In the genomic region with DNA sequence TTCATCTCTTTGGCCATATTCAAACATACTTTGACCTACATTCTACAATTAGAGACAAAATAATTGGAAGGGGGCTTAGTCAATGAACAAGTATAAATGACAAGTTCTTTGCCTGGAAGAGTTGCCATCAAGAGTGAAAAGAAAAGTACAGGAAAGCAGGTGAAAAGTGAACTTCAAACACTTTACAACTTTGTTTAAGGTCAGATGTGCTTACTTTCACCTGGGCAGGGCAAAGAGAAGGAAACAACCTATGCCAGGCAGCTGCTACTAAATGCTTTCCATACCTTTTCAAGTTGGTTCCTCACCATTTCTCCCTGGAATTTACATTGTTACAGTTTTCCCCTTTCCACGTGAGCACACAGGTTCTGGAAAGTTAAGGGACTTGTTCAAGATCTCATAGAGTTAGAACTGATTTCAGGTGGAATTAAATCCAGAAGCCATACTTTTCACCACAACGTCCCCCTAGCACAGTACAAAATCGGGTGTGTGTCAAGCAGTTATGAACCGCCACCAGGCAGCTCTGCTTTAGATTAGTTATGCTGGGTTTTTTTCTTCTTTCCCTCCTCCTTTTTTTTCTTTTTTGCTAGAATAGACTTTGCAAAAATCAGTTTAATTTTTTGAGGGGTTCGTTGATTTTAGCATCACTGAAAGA, we compare ENCODE assay signal across 17 cellular contexts. TPM values are rescaled to one million over a fixed set of nuclear protein-coding genes. Genes with fewer than 3 reads are reported as not detected.
DNase-seq lines count a peak whose midpoint lies in the region; ATAC-seq, FAIRE-seq and TF ChIP-seq lines count a peak whose summit lies in the region.
"Had no signal": no experiment of that assay in that cellular context is flagged by ENCODE, and none has a peak within 500 bp of the region (broad histone marks: within the 10 kb centered on the region; RNA-seq: fewer than 3 reads in every experiment).

No MANE protein-coding gene starts in this region.

- CTCF ChIA-PET in OCI-LY7 (lab: Charles Lee; ENCODE audit: unreplicated experiment), result no interaction called here

- H3K4me2 ChIP-seq in astrocyte (ENCODE audit: low read length) (no peak overlapping the region), smooth muscle cell (peak overlapping the region; percentile 67), OCI-LY7 (ENCODE audit: low read length) (no peak overlapping the region)

- H3K9me3 Mint-ChIP-seq in HFFc6 (peaks cover 2% of the 10 kb centered on the region), astrocyte (ENCODE audit: unreplicated experiment) (peaks cover 4% of the 10 kb centered on the region)
- peaks cover under 1 to 2% of the 10 kb centered on the region in 2 donors for H3K9me3 Mint-ChIP-seq in stimulated activated naive B cell treated with anti-CD40 and anti-IgM and Interleukin-4, amounts not matched to agents 10 μg/mL and 1 μg/mL and 100 μg/mL, for 72 hours

- H2AFZ ChIP-seq in astrocyte (ENCODE audit: low read depth, low read length), result no peak overlapping the region
- peak overlapping the region; percentile 11 for H2AFZ ChIP-seq in smooth muscle cell (ENCODE audit: low read depth)
- no peak overlapping the region for H2AFZ ChIP-seq in OCI-LY7 (ENCODE audit: low read length)

- H3K4me1 ChIP-seq in astrocyte (ENCODE audit: insufficient read depth, low read length), result no peaks in the 10 kb centered on the region
- H3K4me1 ChIP-seq in lower lobe of right lung, result no peaks in the 10 kb centered on the region
- no peaks in the 10 kb centered on the region for H3K4me1 ChIP-seq in smooth muscle cell (ENCODE audit: low read depth)
- H3K4me1 ChIP-seq in OCI-LY7 (ENCODE audit: insufficient read depth, low read length, poor library complexity, severe bottlenecking), result no peaks in the 10 kb centered on the region

- no peak for FAIRE-seq in astrocyte (lab: Jason Lieb, UNC)
- FAIRE-seq: G401.6, HepG2 had no signal

- no TSS peak for BruUV-seq in OCI-LY7 (replicated peaks; lab: Mats Ljungman, UMichigan)

- POLR2A ChIA-PET in OCI-LY7 (lab: Charles Lee), result no interaction called here

- H3K79me2 ChIP-seq in astrocyte (ENCODE audit: insufficient read depth, low read length) (no peaks in the 10 kb centered on the region), smooth muscle cell (ENCODE audit: low read depth) (no peaks in the 10 kb centered on the region), OCI-LY7 (ENCODE audit: insufficient read depth, low read depth, low read length) (no peaks in the 10 kb centered on the region)

- H3F3A ChIP-seq in smooth muscle cell (ENCODE audit: low read depth), result peaks cover 19% of the 10 kb centered on the region

- H4K20me1 ChIP-seq in astrocyte (ENCODE audit: insufficient read depth, low read length) (no peaks in the 10 kb centered on the region), smooth muscle cell (ENCODE audit: low read depth) (no peaks in the 10 kb centered on the region), OCI-LY7 (ENCODE audit: insufficient read depth, low read length) (no peaks in the 10 kb centered on the region)

- no peaks in the 10 kb centered on the region for H3K9me3 ChIP-seq in astrocyte (ENCODE audit: insufficient read depth, low read depth, low read length)
- no peaks in the 10 kb centered on the region for H3K9me3 ChIP-seq in lower lobe of right lung
- no peaks in the 10 kb centered on the region for H3K9me3 ChIP-seq in smooth muscle cell (replicated peaks; ENCODE audit: low read depth)
- no peaks in the 10 kb centered on the region for H3K9me3 ChIP-seq in OCI-LY7 (ENCODE audit: low read length)

- H3K4me3 Mint-ChIP-seq in HFFc6, result 0 out of 2 replicates have a peak overlapping the region, but pooled peaks have one; percentile 12
- H3K4me3 Mint-ChIP-seq in astrocyte (ENCODE audit: unreplicated experiment), result no peak overlapping the region
- no peak overlapping the region for H3K4me3 Mint-ChIP-seq in stimulated activated naive B cell treated with anti-CD40 and anti-IgM and Interleukin-4, amounts not matched to agents 10 μg/mL and 1 μg/mL and 100 μg/mL, for 72 hours
- H3K4me3 Mint-ChIP-seq: CD14-positive monocyte, H9 had no signal

- no peak for TF ChIP-seq CTCF in HFFc6 (IDR thresholded peaks at IDR 0.05)
- TF ChIP-seq CTCF in astrocyte (IDR thresholded peaks at IDR 0.05; ENCODE audit: insufficient read depth, low read depth, low read length), result no peak
- no peak for TF ChIP-seq CTCF in lower lobe of right lung (IDR thresholded peaks at IDR 0.05)
- no peak for TF ChIP-seq CTCF in smooth muscle cell (IDR thresholded peaks at IDR 0.05; ENCODE audit: borderline replicate concordance, insufficient read depth, poor library complexity, severe bottlenecking)
- no peak for TF ChIP-seq CTCF in OCI-LY7 (conservative IDR thresholded peaks at IDR 0.05; ENCODE audit: low read length)

- H3K36me3 ChIP-seq in astrocyte (ENCODE audit: insufficient read depth, low read length), result no peaks in the 10 kb centered on the region
- no peaks in the 10 kb centered on the region for H3K36me3 ChIP-seq in lower lobe of right lung
- H3K36me3 ChIP-seq in smooth muscle cell (ENCODE audit: low read depth), result no peaks in the 10 kb centered on the region
- no peaks in the 10 kb centered on the region for H3K36me3 ChIP-seq in OCI-LY7 (ENCODE audit: insufficient read depth, low read length)

- ATAC-seq in lower lobe of right lung, result peak; percentile 34 to 76
- ATAC-seq in stimulated activated naive B cell treated with anti-CD40 and anti-IgM and Interleukin-4, amounts not matched to agents 10 μg/mL and 1 μg/mL and 100 μg/mL, for 72 hours (replicated peaks), result no peak
- no peak for ATAC-seq in GM19035 (IDR thresholded peaks at IDR 0.05; ENCODE audit: unreplicated experiment)
- ATAC-seq: HepG2 had no signal

- H3K4me3 ChIP-seq in astrocyte (ENCODE audit: insufficient read depth, low read depth, low read length), result no peak overlapping the region
- no peak overlapping the region for H3K4me3 ChIP-seq in lower lobe of right lung
- no peak overlapping the region for H3K4me3 ChIP-seq in smooth muscle cell
- H3K4me3 ChIP-seq in OCI-LY7 (ENCODE audit: low read depth, low read length, poor library complexity, severe bottlenecking), result no peak overlapping the region
- H3K4me3 ChIP-seq: SK-N-MC had no signal

- H3K4me1 Mint-ChIP-seq in HFFc6 (ENCODE audit: low read depth) (peaks cover 23% of the 10 kb centered on the region), astrocyte (ENCODE audit: low read depth, unreplicated experiment) (peaks cover 12% of the 10 kb centered on the region)
- no peaks in the 10 kb centered on the region for H3K4me1 Mint-ChIP-seq in stimulated activated naive B cell treated with anti-CD40 and anti-IgM and Interleukin-4, amounts not matched to agents 10 μg/mL and 1 μg/mL and 100 μg/mL, for 72 hours
- H3K4me1 Mint-ChIP-seq: CD14-positive monocyte, H9 had no signal

- WGBS in smooth muscle cell (ENCODE audit: low lambda C conversion rate), result 45% methylated on average over 5 of the region's 5 CpGs

- no peak overlapping the region for H3K27ac ChIP-seq in astrocyte (ENCODE audit: low read depth, low read length)
- H3K27ac ChIP-seq in lower lobe of right lung, result no peak overlapping the region
- peak overlapping the region; percentile 48 for H3K27ac ChIP-seq in smooth muscle cell (ENCODE audit: low read depth)
- no peak overlapping the region for H3K27ac ChIP-seq in OCI-LY7 (ENCODE audit: low read depth, low read length, poor library complexity, severe bottlenecking)
- H3K27ac ChIP-seq: SK-N-MC had no signal

- DNase-seq in HFFc6, result no peak
- DNase-seq in astrocyte (ENCODE audit: low read depth), result no peak
- no peak for DNase-seq in lower lobe of right lung
- no peak for DNase-seq in smooth muscle cell (lab: John Stamatoyannopoulos, UW; ENCODE audit: unreplicated experiment)
- DNase-seq in OCI-LY7 (ENCODE audit: low spot score), result no peak
- no peak for DNase-seq in stimulated activated naive B cell treated with anti-CD40 and anti-IgM and Interleukin-4, amounts not matched to agents 10 μg/mL and 1 μg/mL and 100 μg/mL, for 72 hours
- DNase-seq: H9, KG1, NCI-H1417 treated with DMSO at 0.1 percent for 48 hours, NCI-H1930, NCI-H69, SHP77 had no signal

- peak overlapping the region; percentile 27; the same call in 1 of the 2 replicates for H3K27ac Mint-ChIP-seq in HFFc6
- peak overlapping the region; percentile 34 for H3K27ac Mint-ChIP-seq in astrocyte (ENCODE audit: unreplicated experiment)
- H3K27ac Mint-ChIP-seq in stimulated activated naive B cell treated with anti-CD40 and anti-IgM and Interleukin-4, amounts not matched to agents 10 μg/mL and 1 μg/mL and 100 μg/mL, for 72 hours, result no peak overlapping the region
- H3K27ac Mint-ChIP-seq: CD14-positive monocyte, H9 had no signal

- H3K9me2 ChIP-seq in OCI-LY7 (ENCODE audit: insufficient read depth, low read length), result no peaks in the 10 kb centered on the region

- H3K27me3 Mint-ChIP-seq in HFFc6 (ENCODE audit: insufficient read depth) (peaks cover 5% of the 10 kb centered on the region), astrocyte (ENCODE audit: low read depth, unreplicated experiment) (peaks cover 3% of the 10 kb centered on the region)
- H3K27me3 Mint-ChIP-seq in stimulated activated naive B cell treated with anti-CD40 and anti-IgM and Interleukin-4, amounts not matched to agents 10 μg/mL and 1 μg/mL and 100 μg/mL, for 72 hours, result peaks cover 15 to 26% of the 10 kb centered on the region in 2 donors

- H3K36me3 Mint-ChIP-seq in HFFc6 (ENCODE audit: low read depth) (peaks cover 5% of the 10 kb centered on the region), astrocyte (ENCODE audit: low read depth, unreplicated experiment) (no peaks in the 10 kb centered on the region)
- H3K36me3 Mint-ChIP-seq in stimulated activated naive B cell treated with anti-CD40 and anti-IgM and Interleukin-4, amounts not matched to agents 10 μg/mL and 1 μg/mL and 100 μg/mL, for 72 hours, result no peaks in the 10 kb centered on the region
- H3K36me3 Mint-ChIP-seq: CD14-positive monocyte had no signal

- H3K27me3 ChIP-seq in astrocyte (ENCODE audit: insufficient read depth, low read length) (no peaks in the 10 kb centered on the region), lower lobe of right lung (ENCODE audit: low read depth) (no peaks in the 10 kb centered on the region), smooth muscle cell (ENCODE audit: low read depth) (no peaks in the 10 kb centered on the region)

- H3K9ac ChIP-seq in astrocyte (ENCODE audit: low read length) (no peak overlapping the region), smooth muscle cell (ENCODE audit: low read depth) (no peak overlapping the region)

- intact Hi-C loops in lower lobe of right lung (cut with DNase I) (no loop called here), OCI-LY7 (cut with micrococcal nuclease; ENCODE audit: unreplicated experiment) (no loop called here)

RNA-seq across cellular contexts. Expression of gene PITX2, which starts 30.9 kb away (rescaled TPM):
- total RNA-seq in HFFc6 (2021; fragmentation: NEBNext Ultra II Directional; extraction: Animal tissue kit (Norgen Biotek cat#: 25700)), result 10 to 100 TPM; 15.9 to 22.8 (median 17.9) TPM
- total RNA-seq in astrocyte (3.8 and 4.2 TPM in 2 replicates), lower lobe of right lung (not detected), smooth muscle cell (269 and 289 TPM in 2 replicates), OCI-LY7 (2022) (6.5 and 7.9 TPM in 2 replicates)
- 382 and 543 TPM in 2 replicates for polyA plus RNA-seq in smooth muscle cell
- total RNA-seq in OCI-LY7 (2014; rRNA removed; shearing (Covaris generic)), result 3.3 and 4.4 TPM in 2 replicates
- total RNA-seq: HepG2 had no signal
- polyA plus RNA-seq: CD14-positive monocyte, HepG2 had no signal

Comparison
In these comparisons a context has a peak if more than half of its experiments do, and no peak if none do; other contexts are left out.
1. ATAC-seq: peak in lower lobe of right lung (2 of 2); none in stimulated activated naive B cell treated with anti-CD40 and anti-IgM and Interleukin-4, amounts not matched to agents 10 μg/mL and 1 μg/mL and 100 μg/mL, for 72 hours (0 of 2) and GM19035 (single experiment).
2. RNA of gene PITX2, which starts 30.9 kb away (total RNA-seq): 269 to 289 TPM in smooth muscle cell; 15.9 to 22.8 TPM in HFFc6, 3.3 to 7.9 TPM in OCI-LY7, 3.8 to 4.2 TPM in astrocyte and not detected in lower lobe of right lung (single experiment); every median in the first group is over 10 times any median in the second.